1 cellular context compared by ENCODE assay signal in the genomic region with DNA sequence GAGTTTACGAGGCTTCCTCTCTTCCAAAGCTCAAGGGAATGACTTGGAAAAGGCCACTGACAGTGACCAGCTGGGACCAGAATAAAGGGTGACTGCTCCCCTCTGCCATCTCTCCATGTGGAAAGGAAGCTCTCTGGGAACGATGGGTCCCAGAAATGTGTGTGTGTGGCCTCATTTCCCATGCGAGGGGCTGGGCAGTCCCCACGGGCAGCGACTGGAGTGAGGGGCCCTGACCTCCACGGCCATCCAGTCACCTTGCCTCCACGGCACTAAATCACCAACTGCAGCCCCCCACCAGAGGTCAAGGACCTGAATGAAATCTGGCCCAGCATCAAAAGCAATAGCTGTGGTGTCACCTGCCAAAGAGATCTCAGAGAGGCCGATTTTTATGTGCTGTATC.
TF ChIP-seq lines count a peak whose summit lies in the region.

No MANE protein-coding gene starts in this region.

TF ChIP-seq in WTC11, 78 proteins besides CTCF, POLR2A, EP300 and RAD21 (continued from another document):
- TF ChIP-seq, protein P1, sequence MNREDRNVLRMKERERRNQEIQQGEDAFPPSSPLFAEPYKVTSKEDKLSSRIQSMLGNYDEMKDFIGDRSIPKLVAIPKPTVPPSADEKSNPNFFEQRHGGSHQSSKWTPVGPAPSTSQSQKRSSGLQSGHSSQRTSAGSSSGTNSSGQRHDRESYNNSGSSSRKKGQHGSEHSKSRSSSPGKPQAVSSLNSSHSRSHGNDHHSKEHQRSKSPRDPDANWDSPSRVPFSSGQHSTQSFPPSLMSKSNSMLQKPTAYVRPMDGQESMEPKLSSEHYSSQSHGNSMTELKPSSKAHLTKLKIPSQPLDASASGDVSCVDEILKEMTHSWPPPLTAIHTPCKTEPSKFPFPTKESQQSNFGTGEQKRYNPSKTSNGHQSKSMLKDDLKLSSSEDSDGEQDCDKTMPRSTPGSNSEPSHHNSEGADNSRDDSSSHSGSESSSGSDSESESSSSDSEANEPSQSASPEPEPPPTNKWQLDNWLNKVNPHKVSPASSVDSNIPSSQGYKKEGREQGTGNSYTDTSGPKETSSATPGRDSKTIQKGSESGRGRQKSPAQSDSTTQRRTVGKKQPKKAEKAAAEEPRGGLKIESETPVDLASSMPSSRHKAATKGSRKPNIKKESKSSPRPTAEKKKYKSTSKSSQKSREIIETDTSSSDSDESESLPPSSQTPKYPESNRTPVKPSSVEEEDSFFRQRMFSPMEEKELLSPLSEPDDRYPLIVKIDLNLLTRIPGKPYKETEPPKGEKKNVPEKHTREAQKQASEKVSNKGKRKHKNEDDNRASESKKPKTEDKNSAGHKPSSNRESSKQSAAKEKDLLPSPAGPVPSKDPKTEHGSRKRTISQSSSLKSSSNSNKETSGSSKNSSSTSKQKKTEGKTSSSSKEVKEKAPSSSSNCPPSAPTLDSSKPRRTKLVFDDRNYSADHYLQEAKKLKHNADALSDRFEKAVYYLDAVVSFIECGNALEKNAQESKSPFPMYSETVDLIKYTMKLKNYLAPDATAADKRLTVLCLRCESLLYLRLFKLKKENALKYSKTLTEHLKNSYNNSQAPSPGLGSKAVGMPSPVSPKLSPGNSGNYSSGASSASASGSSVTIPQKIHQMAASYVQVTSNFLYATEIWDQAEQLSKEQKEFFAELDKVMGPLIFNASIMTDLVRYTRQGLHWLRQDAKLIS (CRISPR knock-in tag; IDR thresholded peaks at IDR 0.05; ENCODE audit: borderline replicate concordance), result no peak
- TF ChIP-seq, protein P2, sequence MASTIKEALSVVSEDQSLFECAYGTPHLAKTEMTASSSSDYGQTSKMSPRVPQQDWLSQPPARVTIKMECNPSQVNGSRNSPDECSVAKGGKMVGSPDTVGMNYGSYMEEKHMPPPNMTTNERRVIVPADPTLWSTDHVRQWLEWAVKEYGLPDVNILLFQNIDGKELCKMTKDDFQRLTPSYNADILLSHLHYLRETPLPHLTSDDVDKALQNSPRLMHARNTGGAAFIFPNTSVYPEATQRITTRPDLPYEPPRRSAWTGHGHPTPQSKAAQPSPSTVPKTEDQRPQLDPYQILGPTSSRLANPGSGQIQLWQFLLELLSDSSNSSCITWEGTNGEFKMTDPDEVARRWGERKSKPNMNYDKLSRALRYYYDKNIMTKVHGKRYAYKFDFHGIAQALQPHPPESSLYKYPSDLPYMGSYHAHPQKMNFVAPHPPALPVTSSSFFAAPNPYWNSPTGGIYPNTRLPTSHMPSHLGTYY (CRISPR knock-in tag; IDR thresholded peaks at IDR 0.05), result no peak
- TF ChIP-seq SMAD4 (CRISPR knock-in tag; IDR thresholded peaks at IDR 0.05) (no peak), NR2C2 (CRISPR knock-in tag; IDR thresholded peaks at IDR 0.05) (no peak), ZNF416 (CRISPR knock-in tag; IDR thresholded peaks at IDR 0.05) (no peak), CREB1 (CRISPR knock-in tag; IDR thresholded peaks at IDR 0.05) (no peak), NFE2L1 (CRISPR knock-in tag; IDR thresholded peaks at IDR 0.05) (no peak), SOX15 (CRISPR knock-in tag; IDR thresholded peaks at IDR 0.05) (no peak), NFATC4 (CRISPR knock-in tag; IDR thresholded peaks at IDR 0.05) (no peak), PRRX2 (CRISPR knock-in tag; IDR thresholded peaks at IDR 0.05) (no peak), GRHL2 (CRISPR knock-in tag; IDR thresholded peaks at IDR 0.05; ENCODE audit: insufficient replicate concordance, severe bottlenecking) (no peak)
- TF ChIP-seq, protein P3, sequence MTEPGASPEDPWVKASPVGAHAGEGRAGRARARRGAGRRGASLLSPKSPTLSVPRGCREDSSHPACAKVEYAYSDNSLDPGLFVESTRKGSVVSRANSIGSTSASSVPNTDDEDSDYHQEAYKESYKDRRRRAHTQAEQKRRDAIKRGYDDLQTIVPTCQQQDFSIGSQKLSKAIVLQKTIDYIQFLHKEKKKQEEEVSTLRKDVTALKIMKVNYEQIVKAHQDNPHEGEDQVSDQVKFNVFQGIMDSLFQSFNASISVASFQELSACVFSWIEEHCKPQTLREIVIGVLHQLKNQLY (CRISPR knock-in tag; IDR thresholded peaks at IDR 0.05), result no peak
- TF ChIP-seq, protein P4, sequence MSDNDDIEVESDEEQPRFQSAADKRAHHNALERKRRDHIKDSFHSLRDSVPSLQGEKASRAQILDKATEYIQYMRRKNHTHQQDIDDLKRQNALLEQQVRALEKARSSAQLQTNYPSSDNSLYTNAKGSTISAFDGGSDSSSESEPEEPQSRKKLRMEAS (CRISPR knock-in tag; IDR thresholded peaks at IDR 0.05), result no peak
- TF ChIP-seq, protein P5, sequence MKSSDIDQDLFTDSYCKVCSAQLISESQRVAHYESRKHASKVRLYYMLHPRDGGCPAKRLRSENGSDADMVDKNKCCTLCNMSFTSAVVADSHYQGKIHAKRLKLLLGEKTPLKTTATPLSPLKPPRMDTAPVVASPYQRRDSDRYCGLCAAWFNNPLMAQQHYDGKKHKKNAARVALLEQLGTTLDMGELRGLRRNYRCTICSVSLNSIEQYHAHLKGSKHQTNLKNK (CRISPR knock-in tag; IDR thresholded peaks at IDR 0.05), result no peak
